Comparison of ENCODE assay signal across 9 cellular contexts in genomic region chr6:116016846-116017545, GRCh38. TPM values are rescaled to one million over a fixed set of nuclear protein-coding genes. Genes with fewer than 3 reads are reported as not detected.
DNase-seq lines count a peak whose midpoint lies in the region; ATAC-seq and TF ChIP-seq lines count a peak whose summit lies in the region.
"Had no signal": no experiment of that assay in that cellular context is flagged by ENCODE, and none has a peak within 500 bp of the region (broad histone marks: within the 10 kb centered on the region; RNA-seq: fewer than 3 reads in every experiment).

No MANE protein-coding gene starts in this region.

- H3K4me2 ChIP-seq in mammary epithelial cell (ENCODE audit: insufficient read depth, low read depth, low read length), result peak overlapping the region; percentile 59
- no peak overlapping the region for H3K4me2 ChIP-seq in mesendoderm (ENCODE audit: low read length)

- no peak overlapping the region for H3K4me3 Mint-ChIP-seq in T-cell
- H3K4me3 Mint-ChIP-seq: activated naive CD4-positive, alpha-beta T cell treated with anti-CD3 and anti-CD28 coated beads, Interleukin-2, amount 10 ng/mL, durations not matched to agents 7 days and 5 days had no signal

- H3K4me1 Mint-ChIP-seq in T-cell, result peaks cover 0 to 2% (median 0%) of the 10 kb centered on the region in 3 donors
- H3K4me1 Mint-ChIP-seq: activated naive CD4-positive, alpha-beta T cell treated with anti-CD3 and anti-CD28 coated beads, Interleukin-2, amount 10 ng/mL, durations not matched to agents 7 days and 5 days had no signal

- H2BK120ac ChIP-seq in mesendoderm (ENCODE audit: low read depth, low read length), result no peak overlapping the region

- intact Hi-C loops in mammary epithelial cell (cut with micrococcal nuclease), result loop anchor here (10.0 kb wide), 1 partner anchor 198 kb away; no protein-coding TSS in a partner anchor
- intact Hi-C loops in mucosa of descending colon (cut with DNase I, micrococcal nuclease), result no loop called here

- H3K79me2 ChIP-seq in mammary epithelial cell (ENCODE audit: insufficient read depth, low read length) (peaks cover 46% of the 10 kb centered on the region), mesendoderm (ENCODE audit: control insufficient read depth, insufficient read depth, low read length) (no peaks in the 10 kb centered on the region)

- H3K23ac ChIP-seq in mesendoderm (ENCODE audit: low read length), result no peak overlapping the region

- POLR2A ChIA-PET in T-cell (lab: Charles Lee), result no interaction called here

- no peak overlapping the region for H3K27ac Mint-ChIP-seq in T-cell
- H3K27ac Mint-ChIP-seq: activated naive CD4-positive, alpha-beta T cell treated with anti-CD3 and anti-CD28 coated beads, Interleukin-2, amount 10 ng/mL, durations not matched to agents 7 days and 5 days had no signal

- CTCF ChIA-PET in mammary epithelial cell (lab: Charles Lee; ENCODE audit: low non-redundant PET) (no interaction called here), T-cell (lab: Charles Lee) (interaction anchor here in 1 of 2 donors (1.0 kb wide), 1 partner anchor 95 kb away, joined by 3 read pairs; no protein-coding TSS in a partner anchor)

- no peak overlapping the region for H4K8ac ChIP-seq in mesendoderm (ENCODE audit: low read depth, low read length)

- no TSS peak for BruUV-seq in mammary epithelial cell (replicated peaks; lab: Mats Ljungman, UMichigan)

- H2AFZ ChIP-seq in mammary epithelial cell (ENCODE audit: low read depth, low read length), result peak overlapping the region; percentile 66

- peak; percentile 23 for ATAC-seq in HG02852 (IDR thresholded peaks at IDR 0.05; ENCODE audit: unreplicated experiment)
- peak; percentile 72 for ATAC-seq in mucosa of descending colon
- ATAC-seq in T-cell (replicated peaks in 1 of 4), result no peak

- H2AK5ac ChIP-seq in mesendoderm (ENCODE audit: low read length), result no peak overlapping the region

- peak overlapping the region; percentile 19 for H3K4me3 ChIP-seq in GM12865 (ENCODE audit: low read depth, low read length)
- H3K4me3 ChIP-seq in mammary epithelial cell (replicated peaks in 1 of 3; ENCODE audit: insufficient read depth in 1 of 3, low read depth in 2 of 3, low read length in 3 of 3), result no peak overlapping the region
- no peak overlapping the region for H3K4me3 ChIP-seq in mucosa of descending colon
- H3K4me3 ChIP-seq in mesendoderm (ENCODE audit: low read length), result no peak overlapping the region

- no peaks in the 10 kb centered on the region for H3K79me1 ChIP-seq in mesendoderm (ENCODE audit: low read length)

- H3K27me3 ChIP-seq in mammary epithelial cell (ENCODE audit: insufficient read depth, low read length), result no peaks in the 10 kb centered on the region
- H3K27me3 ChIP-seq in mesendoderm (ENCODE audit: insufficient read depth, low read length, poor library complexity), result no peaks in the 10 kb centered on the region

- peak overlapping the region; percentile 35 for H3K9ac ChIP-seq in mammary epithelial cell (ENCODE audit: insufficient read depth, low read length)
- no peak overlapping the region for H3K9ac ChIP-seq in mesendoderm (ENCODE audit: low read length)

- no peaks in the 10 kb centered on the region for H3K9me3 ChIP-seq in mammary epithelial cell (replicated peaks; ENCODE audit: insufficient read depth, low read length)
- no peaks in the 10 kb centered on the region for H3K9me3 ChIP-seq in mucosa of descending colon

- no peak overlapping the region for H3K56ac ChIP-seq in mesendoderm (ENCODE audit: low read length)

- H4K5ac ChIP-seq in mesendoderm (ENCODE audit: low read length), result no peak overlapping the region

- dilution Hi-C loops in mammary epithelial cell (cut with HindIII; ENCODE audit: low sequenced_read_pairs), result no loop called here

- H3K36me3 Mint-ChIP-seq in T-cell, result no peaks in the 10 kb centered on the region
- H3K36me3 Mint-ChIP-seq: activated naive CD4-positive, alpha-beta T cell treated with anti-CD3 and anti-CD28 coated beads, Interleukin-2, amount 10 ng/mL, durations not matched to agents 7 days and 5 days had no signal

- no peaks in the 10 kb centered on the region for H3K9me3 Mint-ChIP-seq in T-cell
- H3K9me3 Mint-ChIP-seq: activated naive CD4-positive, alpha-beta T cell treated with anti-CD3 and anti-CD28 coated beads, Interleukin-2, amount 10 ng/mL, durations not matched to agents 7 days and 5 days had no signal

- no peak overlapping the region for H2BK5ac ChIP-seq in mesendoderm (ENCODE audit: low read length)

- DNase-seq in GM12865 (ENCODE audit: low read depth) (peak; percentile 34), mammary epithelial cell (no peak), mucosa of descending colon (peak in 1 of 3 donors; percentile 16), mesendoderm (no peak), T-cell (no peak), NCI-H1048 (lab: John Stamatoyannopoulos, UW) (no peak)
- no peak for DNase-seq in central memory CD4-positive, alpha-beta T cell
- DNase-seq: activated naive CD4-positive, alpha-beta T cell treated with anti-CD3 and anti-CD28 coated beads, Interleukin-2, amount 10 ng/mL, durations not matched to agents 7 days and 5 days had no signal

- H3K27ac ChIP-seq in mammary epithelial cell (ENCODE audit: insufficient read depth, low read depth, low read length) (peak overlapping the region; percentile 50), mesendoderm (ENCODE audit: low read depth, low read length) (no peak overlapping the region)

- H3K18ac ChIP-seq in mesendoderm (ENCODE audit: low read length), result no peak overlapping the region

- no peaks in the 10 kb centered on the region for H3K36me3 ChIP-seq in mammary epithelial cell (ENCODE audit: insufficient read depth, low read length)
- no peaks in the 10 kb centered on the region for H3K36me3 ChIP-seq in mucosa of descending colon (ENCODE audit: low read depth)
- no peaks in the 10 kb centered on the region for H3K36me3 ChIP-seq in mesendoderm (ENCODE audit: control insufficient read depth, insufficient read depth, low read length)

- TF ChIP-seq CTCF in GM12865 (IDR thresholded peaks at IDR 0.05; ENCODE audit: insufficient read depth, low read depth, low read length, missing control alignments) (no peak), mammary epithelial cell (conservative IDR thresholded peaks at IDR 0.05 in 1 of 2, IDR thresholded peaks at IDR 0.05 in 1 of 2; ENCODE audit: extremely low read depth in 1 of 2, insufficient read depth in 1 of 2, low read depth in 1 of 2, low read length in 2 of 2) (no peak), mucosa of descending colon (IDR thresholded peaks at IDR 0.05) (no peak)

- in situ Hi-C loops in mammary epithelial cell (cut with MboI; ENCODE audit: low sequenced_read_pairs in 2 of 2), result no loop called here

- no peak overlapping the region for H3K4ac ChIP-seq in mesendoderm (ENCODE audit: low read depth, low read length)

- no peak overlapping the region for H2BK15ac ChIP-seq in mesendoderm (replicated peaks; ENCODE audit: low read depth)

- H3K27me3 Mint-ChIP-seq in T-cell, result peaks cover 28 to 44% of the 10 kb centered on the region in 2 donors

- 2% methylated on average over 4 of the region's 4 CpGs for WGBS in mammary epithelial cell (ENCODE audit: low coverage, missing lambda C conversion rate)
- WGBS in mesendoderm (ENCODE audit: extremely low coverage, insufficient coverage, low lambda C conversion rate), result no CpG with 5 or more reads among the region's 4 CpGs

- H4K20me1 ChIP-seq in mammary epithelial cell (ENCODE audit: insufficient read depth, low read length), result no peaks in the 10 kb centered on the region

- H3K4me1 ChIP-seq in mammary epithelial cell (ENCODE audit: insufficient read depth, low read length) (peaks cover 47% of the 10 kb centered on the region), mucosa of descending colon (ENCODE audit: low read depth) (peaks cover 22% of the 10 kb centered on the region), mesendoderm (ENCODE audit: control insufficient read depth, low read depth, low read length) (no peaks in the 10 kb centered on the region)

RNA-seq across cellular contexts. Expression of gene FRK, which starts 43.7 kb away (rescaled TPM):
- 1 to 10 TPM; 3.2 to 6.2 TPM for total RNA-seq in mammary epithelial cell
- 1.4 TPM for polyA plus RNA-seq in mammary epithelial cell
- 7.8 TPM for polyA minus RNA-seq in mammary epithelial cell
- total RNA-seq in mucosa of descending colon, result 10 to 100 TPM in 2 of 3 donors, 1 to 10 TPM in 1; 8.0 to 25.8 (median 23.2) TPM
- polyA plus RNA-seq in mesendoderm (2013, experiment 1 of 2), result 0.06 TPM
- 0.04 TPM for polyA plus RNA-seq in mesendoderm (2013, experiment 2 of 2)
- total RNA-seq in T-cell, result under 1 TPM; 0.02 to 0.07 (median 0.06) TPM

Comparison
In these comparisons a context has a peak if more than half of its experiments do, and no peak if none do; other contexts are left out.
1. ATAC-seq: peak in HG02852 (single experiment) and mucosa of descending colon (single experiment); none in T-cell (0 of 4).